8 cellular contexts compared by ENCODE assay signal in the genomic region with DNA sequence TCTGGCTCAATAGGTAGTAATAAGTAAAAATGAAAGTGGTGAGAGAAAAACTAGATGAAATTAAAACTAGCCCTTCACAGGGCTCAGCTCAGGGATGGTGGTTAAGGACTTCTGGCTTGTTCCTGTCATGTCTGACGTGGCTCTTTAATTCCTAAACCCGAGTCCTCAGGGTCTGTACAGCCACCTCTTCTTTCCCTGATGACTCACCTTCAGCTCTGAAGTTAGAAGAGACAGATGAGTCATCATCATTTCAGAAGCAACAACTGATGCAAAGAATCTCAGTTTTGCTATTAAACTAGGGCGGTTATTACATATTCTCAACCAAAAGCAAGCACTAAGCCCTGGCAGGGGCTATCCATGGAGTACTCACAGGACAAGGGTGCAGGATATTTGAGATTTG. TPM values are rescaled to one million over a fixed set of nuclear protein-coding genes. Genes with fewer than 3 reads are reported as not detected.
DNase-seq lines count a peak whose midpoint lies in the region; ATAC-seq and TF ChIP-seq lines count a peak whose summit lies in the region.

No MANE protein-coding gene starts in this region.

- peaks cover 91% of the 10 kb centered on the region for H3K4me1 ChIP-seq in skeletal muscle satellite cell (ENCODE audit: control insufficient read depth, insufficient read depth, low read length)

- DNase-seq in activated CD4-positive, alpha-beta T cell treated with anti-CD3 and anti-CD28 coated beads for 36 hours: peak; percentile 56
- DNase-seq in activated CD4-positive, alpha-beta T cell treated with anti-CD3 and anti-CD28 coated beads, Interleukin-2, amount 50 U/mL, for 1 hour: no peak
- DNase-seq in NCI-H460 (ENCODE audit: extremely low read depth, low read depth) (peak; percentile 58), cardiac fibroblast (ENCODE audit: low read depth in 2 of 2) (peak; percentile 87 to 98), NCI-H526 (lab: John Stamatoyannopoulos, UW) (no peak), glutamatergic neuron (no peak)

- H3K27me3 ChIP-seq in skeletal muscle satellite cell (ENCODE audit: control insufficient read depth, insufficient read depth, low read length): no peaks in the 10 kb centered on the region

- H3K36me3 Mint-ChIP-seq in activated CD4-positive, alpha-beta T cell treated with anti-CD3 and anti-CD28 coated beads for 36 hours (ENCODE audit: low read depth): no peaks in the 10 kb centered on the region
- H3K36me3 Mint-ChIP-seq in glutamatergic neuron (ENCODE audit: unreplicated experiment): peaks cover 4% of the 10 kb centered on the region

- intact Hi-C loops in activated CD4-positive, alpha-beta T cell treated with anti-CD3 and anti-CD28 coated beads for 36 hours (cut with DNase I, micrococcal nuclease): loop anchor here (1.0 to 5.0 kb wide), 12 partner anchors 42 to 937 kb away; a partner anchor contains a TSS

- no peak overlapping the region for H3K4me3 Mint-ChIP-seq in activated CD4-positive, alpha-beta T cell treated with anti-CD3 and anti-CD28 coated beads for 36 hours
- no peak overlapping the region for H3K4me3 Mint-ChIP-seq in glutamatergic neuron (ENCODE audit: unreplicated experiment)

- no peak for TF ChIP-seq CTCF in cardiac fibroblast (IDR thresholded peaks at IDR 0.05; ENCODE audit: low read depth, low read length)
- TF ChIP-seq CTCF in glutamatergic neuron (IDR thresholded peaks at IDR 0.05; ENCODE audit: partially characterized antibody, unreplicated experiment): no peak

- POLR2A ChIA-PET in activated CD4-positive, alpha-beta T cell treated with anti-CD3 and anti-CD28 coated beads for 36 hours (lab: Charles Lee): no interaction called here

- no peak overlapping the region for H3K4me3 ChIP-seq in cardiac fibroblast (replicated peaks in 1 of 2; ENCODE audit: low read depth in 2 of 2, low read length in 2 of 2)
- no peak overlapping the region for H3K4me3 ChIP-seq in skeletal muscle satellite cell (ENCODE audit: low read length)

- no peaks in the 10 kb centered on the region for H3K9me3 ChIP-seq in skeletal muscle satellite cell (replicated peaks; ENCODE audit: low read length)

- H3K4me1 Mint-ChIP-seq in activated CD4-positive, alpha-beta T cell treated with anti-CD3 and anti-CD28 coated beads for 36 hours: peaks cover 56% of the 10 kb centered on the region
- peaks cover 3% of the 10 kb centered on the region for H3K4me1 Mint-ChIP-seq in glutamatergic neuron (ENCODE audit: low read depth, unreplicated experiment)

- peak overlapping the region; percentile 68 for H3K4me2 ChIP-seq in skeletal muscle satellite cell (ENCODE audit: low read length)

- CTCF ChIA-PET in activated CD4-positive, alpha-beta T cell treated with anti-CD3 and anti-CD28 coated beads for 36 hours (lab: Charles Lee): interaction anchor here (0.8 to 1.9 kb wide), 6 partner anchors 15 to 798 kb away, joined by 3 to 4 read pairs (median 3); no protein-coding TSS in a partner anchor

- no peaks in the 10 kb centered on the region for H3K36me3 ChIP-seq in skeletal muscle satellite cell (ENCODE audit: insufficient read depth, low read length)

- H3K9ac ChIP-seq in skeletal muscle satellite cell (ENCODE audit: low read depth, low read length): peak overlapping the region; percentile 86

- peak; percentile 78 for ATAC-seq in activated CD4-positive, alpha-beta T cell treated with anti-CD3 and anti-CD28 coated beads for 36 hours
- peak; percentile 97 for ATAC-seq in HG02571 (IDR thresholded peaks at IDR 0.05; ENCODE audit: unreplicated experiment)

- H3K27ac Mint-ChIP-seq in activated CD4-positive, alpha-beta T cell treated with anti-CD3 and anti-CD28 coated beads for 36 hours: peak overlapping the region; percentile 75
- H3K27ac Mint-ChIP-seq in glutamatergic neuron (ENCODE audit: unreplicated experiment): no peak overlapping the region

- H3K27me3 Mint-ChIP-seq in activated CD4-positive, alpha-beta T cell treated with anti-CD3 and anti-CD28 coated beads for 36 hours: peaks cover 14% of the 10 kb centered on the region
- no peaks in the 10 kb centered on the region for H3K27me3 Mint-ChIP-seq in glutamatergic neuron (ENCODE audit: unreplicated experiment)

- no peaks in the 10 kb centered on the region for H3K9me3 Mint-ChIP-seq in activated CD4-positive, alpha-beta T cell treated with anti-CD3 and anti-CD28 coated beads for 36 hours (ENCODE audit: low read depth)
- H3K9me3 Mint-ChIP-seq in glutamatergic neuron (ENCODE audit: unreplicated experiment): peaks cover 4% of the 10 kb centered on the region

RNA-seq across cellular contexts. Expression of a gene that starts 24.0 kb away (rescaled TPM):
- total RNA-seq in activated CD4-positive, alpha-beta T cell treated with anti-CD3 and anti-CD28 coated beads for 36 hours: not detected
- not detected in 2 replicates for total RNA-seq in NCI-H460 (2014; rRNA removed; shearing (Covaris generic))
- polyA plus RNA-seq in NCI-H460 (2014; cell fraction: nucleus; rRNA removed): not detected in 2 replicates
- 0.25 and 2.2 TPM in 2 replicates for total RNA-seq in skeletal muscle satellite cell (2012; rRNA removed)
- not detected for total RNA-seq in glutamatergic neuron (ENCODE audit: unreplicated experiment)

Comparison
In these comparisons a context has a peak if more than half of its experiments do, and no peak if none do; other contexts are left out.
1. DNase-seq: peak in activated CD4-positive, alpha-beta T cell treated with anti-CD3 and anti-CD28 coated beads for 36 hours (single experiment), NCI-H460 (single experiment) and cardiac fibroblast (2 of 2); none in activated CD4-positive, alpha-beta T cell treated with anti-CD3 and anti-CD28 coated beads, Interleukin-2, amount 50 U/mL, for 1 hour (single experiment), NCI-H526 (0 of 2) and glutamatergic neuron (single experiment).